In genomic region chr3:172317984-172318383, GRCh38 we compare ENCODE assay signal across 8 cellular contexts.
DNase-seq lines count a peak whose midpoint lies in the region; ATAC-seq, FAIRE-seq and TF ChIP-seq lines count a peak whose summit lies in the region.

No MANE protein-coding gene starts in this region.

- H3K4me3 ChIP-seq in A549, result no peak overlapping the region
- H3K4me3 ChIP-seq in IMR-90 (ENCODE audit: insufficient read depth, low read depth, low read length), result no peak overlapping the region
- H3K4me3 ChIP-seq in hepatocyte, result no peak overlapping the region
- H3K4me3 ChIP-seq in smooth muscle cell, result no peak overlapping the region

- H4K8ac ChIP-seq in IMR-90 (ENCODE audit: low read depth in 2 of 2, low read length in 2 of 2), result peak overlapping the region in 1 of 2 experiments; percentile 78; a peak in 1 of 4 replicates

- H3K18ac ChIP-seq in IMR-90 (ENCODE audit: low read depth, low read length), result peak overlapping the region; percentile 91

- H3K4me1 Mint-ChIP-seq in activated naive CD8-positive, alpha-beta T cell treated with anti-CD3 and anti-CD28 coated beads, Interleukin-2, amount 50 U/mL, for 24 hours, result peaks cover 11% of the 10 kb centered on the region

- H3K27me3 ChIP-seq in IMR-90 (ENCODE audit: control insufficient read depth, insufficient read depth, low read length) (no peaks in the 10 kb centered on the region), hepatocyte (no peaks in the 10 kb centered on the region), smooth muscle cell (ENCODE audit: low read depth) (no peaks in the 10 kb centered on the region)

- CTCF ChIA-PET in A549 (lab: Yijun Ruan, JAX) (interaction anchor here (1.2 to 1.3 kb wide), 2 partner anchors 23 to 47 kb away, joined by 4 read pairs; no protein-coding TSS in a partner anchor), IMR-90 (lab: Yijun Ruan, JAX) (interaction anchor here (0.7 to 1.4 kb wide), 2 partner anchors 11 to 14 kb away, joined by 3 read pairs; no protein-coding TSS in a partner anchor)

- 67% methylated on average over 1 of the region's 1 CpG for WGBS in A549 (ENCODE audit: missing lambda C conversion rate)
- no CpG with 5 or more reads among the region's 1 CpG for WGBS in IMR-90 (ENCODE audit: extremely low coverage in 2 of 2, insufficient read length in 1 of 2), 2 experiments
- 23% methylated on average over 1 of the region's 1 CpG for WGBS in hepatocyte (ENCODE audit: low lambda C conversion rate, missing lambda C conversion rate)
- WGBS in smooth muscle cell (ENCODE audit: low lambda C conversion rate), result 0% methylated on average over 1 of the region's 1 CpG

- H3K9me1 ChIP-seq in IMR-90 (ENCODE audit: insufficient read depth, low read length), result peaks cover 38% of the 10 kb centered on the region

- H3K4me2 ChIP-seq in A549 (no peak overlapping the region), IMR-90 (ENCODE audit: low read depth, low read length) (peak overlapping the region; percentile 75), hepatocyte (no peak overlapping the region), smooth muscle cell (peak overlapping the region; percentile 77)

- intact Hi-C loops in IMR-90 (cut with micrococcal nuclease), result no loop called here

- H3K36me3 Mint-ChIP-seq in activated naive CD8-positive, alpha-beta T cell treated with anti-CD3 and anti-CD28 coated beads, Interleukin-2, amount 50 U/mL, for 24 hours (ENCODE audit: low read depth), result peaks cover 10% of the 10 kb centered on the region

- 0 out of 2 replicates have a peak overlapping the region, but pooled peaks have one; percentile 3 for H3K56ac ChIP-seq in IMR-90 (ENCODE audit: extremely low read depth, insufficient read depth, low read length)

- H2AK9ac ChIP-seq in IMR-90 (replicated peaks; ENCODE audit: low read depth, low read length, poor library complexity), result peak overlapping the region; percentile 5

- dilution Hi-C loops in IMR-90 (cut with HindIII; ENCODE audit: low sequenced_read_pairs, unreplicated experiment), result no loop called here

- ATAC-seq in A549 (peak in 1 of 2 experiments; percentile 27; a peak in 1 of 6 replicates), GM18909 (IDR thresholded peaks at IDR 0.05; ENCODE audit: poor library complexity, unreplicated experiment) (peak; percentile 61), IMR-90 (ENCODE audit: low read depth) (peak; percentile 71)
- ATAC-seq in activated naive CD8-positive, alpha-beta T cell treated with anti-CD3 and anti-CD28 coated beads, Interleukin-2, amount 50 U/mL, for 24 hours, result peak; percentile 40

- no peak overlapping the region for H2AFZ ChIP-seq in IMR-90 (replicated peaks; ENCODE audit: low read length, poor library complexity)
- H2AFZ ChIP-seq in hepatocyte, result no peak overlapping the region
- no peak overlapping the region for H2AFZ ChIP-seq in smooth muscle cell (ENCODE audit: low read depth)

- H3K79me2 ChIP-seq in hepatocyte (peaks cover 19% of the 10 kb centered on the region), smooth muscle cell (ENCODE audit: low read depth) (peaks cover 52% of the 10 kb centered on the region)

- POLR2A ChIA-PET in A549 (lab: Yijun Ruan, JAX) (no interaction called here), IMR-90 (lab: Charles Lee; ENCODE audit: unreplicated experiment) (interaction anchor here (0.6 kb wide), 1 partner anchor 218 kb away, joined by 3 read pairs; no protein-coding TSS in a partner anchor)

- no peak overlapping the region for H3K4me3 Mint-ChIP-seq in activated naive CD8-positive, alpha-beta T cell treated with anti-CD3 and anti-CD28 coated beads, Interleukin-2, amount 50 U/mL, for 24 hours

- peak overlapping the region; percentile 89 for H4K5ac ChIP-seq in IMR-90 (ENCODE audit: low read depth, low read length)

- H3K4ac ChIP-seq in IMR-90 (ENCODE audit: low read depth, low read length), result peak overlapping the region; percentile 95

- TF ChIP-seq POLR2A in A549 (IDR thresholded peaks at IDR 0.05; ENCODE audit: low read length) (no peak), IMR-90 (IDR thresholded peaks at IDR 0.05; ENCODE audit: low read depth, low read length) (no peak)

- no peaks in the 10 kb centered on the region for H3K9me2 ChIP-seq in hepatocyte (replicated peaks; ENCODE audit: insufficient read depth)

- H4K91ac ChIP-seq in IMR-90 (ENCODE audit: insufficient read depth, low read depth, low read length), result peak overlapping the region; percentile 80; the same call in 1 of the 2 replicates

- H2BK20ac ChIP-seq in IMR-90 (ENCODE audit: low read depth, low read length), result peak overlapping the region; percentile 83

- TF ChIP-seq RAD21 in A549 (conservative IDR thresholded peaks at IDR 0.05 in 1 of 2, IDR thresholded peaks at IDR 0.05 in 1 of 2), result no peak
- TF ChIP-seq RAD21 in IMR-90 (IDR thresholded peaks at IDR 0.05; ENCODE audit: low read length), result no peak

- no peaks in the 10 kb centered on the region for H3K9me3 Mint-ChIP-seq in activated naive CD8-positive, alpha-beta T cell treated with anti-CD3 and anti-CD28 coated beads, Interleukin-2, amount 50 U/mL, for 24 hours

- peak overlapping the region; percentile 10 to 75; a peak in 4 of 6 replicates for H3K27ac ChIP-seq in A549
- peak overlapping the region; percentile 65 for H3K27ac ChIP-seq in IMR-90 (ENCODE audit: insufficient read depth, low read length)
- H3K27ac ChIP-seq in hepatocyte, result peak overlapping the region; percentile 53
- peak overlapping the region; percentile 99 for H3K27ac ChIP-seq in smooth muscle cell (ENCODE audit: low read depth)

- FAIRE-seq in A549 (lab: Jason Lieb, UNC), result no peak

- no peak overlapping the region for H3K27ac Mint-ChIP-seq in activated naive CD8-positive, alpha-beta T cell treated with anti-CD3 and anti-CD28 coated beads, Interleukin-2, amount 50 U/mL, for 24 hours

- H4K20me1 ChIP-seq in IMR-90 (ENCODE audit: insufficient read depth, low read length), result peaks cover 10% of the 10 kb centered on the region; the same call in 1 of the 2 replicates
- peaks cover 3% of the 10 kb centered on the region for H4K20me1 ChIP-seq in hepatocyte (ENCODE audit: insufficient read depth, poor library complexity, severe bottlenecking)
- peaks cover 92% of the 10 kb centered on the region for H4K20me1 ChIP-seq in smooth muscle cell (ENCODE audit: low read depth)

- no TSS peak for BruUV-seq in IMR-90 (replicated peaks; lab: Mats Ljungman, UMichigan)

- no peak for TF ChIP-seq EP300 in A549 (IDR thresholded peaks at IDR 0.05)

- H3K9ac ChIP-seq in IMR-90 (ENCODE audit: low read depth, low read length) (no peak overlapping the region; the same call in 1 of the 2 replicates), smooth muscle cell (ENCODE audit: low read depth) (peak overlapping the region; percentile 89)

- peak overlapping the region; percentile 87 for H2BK120ac ChIP-seq in IMR-90 (ENCODE audit: low read depth, low read length)

- peak overlapping the region; percentile 94; the same call in 1 of the 2 replicates for H3K23ac ChIP-seq in IMR-90 (ENCODE audit: low read depth, low read length)

- in situ Hi-C loops in IMR-90 (cut with MboI; ENCODE audit: low sequenced_read_pairs), result no loop called here

- H3K27me3 Mint-ChIP-seq in activated naive CD8-positive, alpha-beta T cell treated with anti-CD3 and anti-CD28 coated beads, Interleukin-2, amount 50 U/mL, for 24 hours, result no peaks in the 10 kb centered on the region

- H3K14ac ChIP-seq in IMR-90 (replicated peaks; ENCODE audit: low read depth, low read length), result peak overlapping the region; percentile 90

- H3K79me1 ChIP-seq in IMR-90 (ENCODE audit: low read depth in 1 of 2, low read length in 2 of 2), result peaks cover 38 to 78% of the 10 kb centered on the region in 2 experiments

- peak overlapping the region; percentile 78; the same call in 1 of the 3 replicates for H2BK15ac ChIP-seq in IMR-90 (ENCODE audit: low read depth, low read length)

- peak overlapping the region; percentile 87 for H2BK5ac ChIP-seq in IMR-90 (ENCODE audit: low read depth, low read length, poor library complexity, severe bottlenecking)

- H3K9me3 ChIP-seq in A549 (no peaks in the 10 kb centered on the region), IMR-90 (ENCODE audit: control insufficient read depth, insufficient read depth, low read length) (no peaks in the 10 kb centered on the region), hepatocyte (ENCODE audit: low read depth) (no peaks in the 10 kb centered on the region), smooth muscle cell (replicated peaks; ENCODE audit: low read depth) (no peaks in the 10 kb centered on the region)

- DNase-seq in A549 (ENCODE audit: low read depth in 1 of 2, low spot score in 1 of 2), result peak; percentile 13 to 18
- DNase-seq in IMR-90, result peak; percentile 96
- DNase-seq in activated naive CD8-positive, alpha-beta T cell treated with anti-CD3 and anti-CD28 coated beads, Interleukin-2, amount 50 U/mL, for 24 hours, result no peak
- DNase-seq in hepatocyte (ENCODE audit: low spot score), result no peak
- no peak for DNase-seq in smooth muscle cell (lab: John Stamatoyannopoulos, UW; ENCODE audit: unreplicated experiment)
- DNase-seq in activated naive CD4-positive, alpha-beta T cell treated with anti-CD3 and anti-CD28 coated beads, Interleukin-2, amount 50 U/mL, for 16 hours, result no peak
- DNase-seq in NCI-H2029 treated with DMSO at 0.1 percent for 48 hours (lab: John Stamatoyannopoulos, UW), result no peak

- peaks cover 83% of the 10 kb centered on the region for H3F3A ChIP-seq in smooth muscle cell (ENCODE audit: low read depth)

- H3K36me3 ChIP-seq in IMR-90 (ENCODE audit: control insufficient read depth, insufficient read depth, low read length) (peaks cover 33% of the 10 kb centered on the region), hepatocyte (replicated peaks; ENCODE audit: insufficient read depth, low read depth) (no peaks in the 10 kb centered on the region), smooth muscle cell (ENCODE audit: low read depth) (peaks cover 5% of the 10 kb centered on the region)

- H3K4me1 ChIP-seq in A549, result peaks cover 58% of the 10 kb centered on the region
- H3K4me1 ChIP-seq in IMR-90 (ENCODE audit: control insufficient read depth, insufficient read depth, low read length), result peaks cover 37% of the 10 kb centered on the region
- peaks cover 20% of the 10 kb centered on the region for H3K4me1 ChIP-seq in hepatocyte (ENCODE audit: insufficient read depth)
- H3K4me1 ChIP-seq in smooth muscle cell (ENCODE audit: low read depth), result peaks cover 22% of the 10 kb centered on the region

- no peak for TF ChIP-seq CTCF in A549 (IDR thresholded peaks at IDR 0.05)
- no peak for TF ChIP-seq CTCF in IMR-90 (conservative IDR thresholded peaks at IDR 0.05; ENCODE audit: low read depth, low read length)
- no peak for TF ChIP-seq CTCF in hepatocyte (IDR thresholded peaks at IDR 0.05; ENCODE audit: poor library complexity)
- TF ChIP-seq CTCF in smooth muscle cell (IDR thresholded peaks at IDR 0.05; ENCODE audit: borderline replicate concordance, insufficient read depth, poor library complexity, severe bottlenecking), result no peak

- peak overlapping the region; percentile 86; the same call in 1 of the 2 replicates for H2AK5ac ChIP-seq in IMR-90 (ENCODE audit: low read depth, low read length)

TF ChIP-seq in A549, 52 proteins besides CTCF, POLR2A, EP300 and RAD21:
- TF ChIP-seq GATA3 (IDR thresholded peaks at IDR 0.05; ENCODE audit: borderline replicate concordance) (no peak), FOSL2 (IDR thresholded peaks at IDR 0.05) (no peak), FOSL2 (CRISPR knock-in tag; IDR thresholded peaks at IDR 0.05) (peak; percentile 42)

Comparison
In these comparisons a context has a peak if more than half of its experiments do, and no peak if none do; other contexts are left out.
1. DNase-seq: peak in A549 (2 of 2) and IMR-90 (single experiment); none in activated naive CD8-positive, alpha-beta T cell treated with anti-CD3 and anti-CD28 coated beads, Interleukin-2, amount 50 U/mL, for 24 hours (single experiment), hepatocyte (single experiment), smooth muscle cell (single experiment), activated naive CD4-positive, alpha-beta T cell treated with anti-CD3 and anti-CD28 coated beads, Interleukin-2, amount 50 U/mL, for 16 hours (single experiment) and NCI-H2029 treated with DMSO at 0.1 percent for 48 hours (single experiment).
2. H3K27ac ChIP-seq: peak in every context shown above with its lines; median percentile 99 in smooth muscle cell; 65 in IMR-90; 53 in hepatocyte; 42 in A549.
3. H3K4me2 ChIP-seq: peak in IMR-90 (single experiment) and smooth muscle cell (single experiment); none in A549 (single experiment) and hepatocyte (single experiment).